14 cellular contexts compared by ENCODE assay signal in the genomic region with DNA sequence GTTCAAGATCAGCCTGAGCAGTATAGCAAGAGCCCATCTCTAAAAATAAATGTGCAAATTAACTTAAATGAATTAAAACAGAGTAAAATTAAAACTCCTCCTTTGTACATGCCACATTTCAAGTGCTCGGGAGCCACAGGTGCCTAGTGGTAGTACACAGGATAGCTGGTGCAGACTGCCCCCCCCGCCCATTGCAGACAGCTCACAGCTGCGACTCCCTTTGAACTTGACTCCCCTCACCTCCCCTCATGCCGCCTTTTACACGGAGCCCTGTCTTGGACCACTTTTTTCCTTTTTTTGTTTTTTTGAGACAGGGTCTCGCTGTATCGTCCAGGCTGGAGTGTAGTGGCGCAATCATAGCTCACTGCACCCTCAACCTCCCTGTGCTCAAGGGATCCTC. TPM values are rescaled to one million over a fixed set of nuclear protein-coding genes. Genes with fewer than 3 reads are reported as not detected.
"Had no signal": no experiment of that assay in that cellular context is flagged by ENCODE, and none has a peak within 500 bp of the region (broad histone marks: within the 10 kb centered on the region; RNA-seq: fewer than 3 reads in every experiment).

No MANE protein-coding gene starts in this region.

- H3K4me3 Mint-ChIP-seq: endodermal cell had no signal

- H3K27ac Mint-ChIP-seq: endodermal cell had no signal

- DNase-seq: activated CD4-positive, alpha-beta T cell treated with anti-CD3 and anti-CD28 coated beads, Interleukin-2, amount 50 U/mL, for 4 hours; brain microvascular endothelial cell; central memory CD4-positive, alpha-beta T cell; colonic mucosa; endodermal cell; foreskin fibroblast; mesenchymal stem cell; naive thymus-derived CD4-positive, alpha-beta T cell; sigmoid colon; SJCRH30; stimulated activated naive CD4-positive, alpha-beta T cell had no signal

- H3K9me3 Mint-ChIP-seq: endodermal cell had no signal

- H3K27me3 Mint-ChIP-seq: naive thymus-derived CD4-positive, alpha-beta T cell had no signal

- ATAC-seq: naive thymus-derived CD4-positive, alpha-beta T cell had no signal

RNA-seq across cellular contexts. Expression of gene HPD, which starts 43.4 kb away (rescaled TPM):
- total RNA-seq: glomerular endothelial cell; lower leg skin; naive thymus-derived CD4-positive, alpha-beta T cell; SJCRH30; T-helper 1 cell treated with Interleukin-12 subunit alpha and Interleukin-12 subunit beta and Interleukin-4 antibody, amounts not matched to agents 30 ng/mL and 1 ng/mL, for 36 hours had no signal
